ENCODE assay signal across 8 cellular contexts in genomic region chr10:87817873-87818504, GRCh38. TPM values are rescaled to one million over a fixed set of nuclear protein-coding genes. Genes with fewer than 3 reads are reported as not detected.
DNase-seq lines count a peak whose midpoint lies in the region; ATAC-seq and TF ChIP-seq lines count a peak whose summit lies in the region.

Gene ATAD1, minus strand, starts transcription at chr10:87818226. Its CDS starts 3,627 bp downstream, at chr10:87814599.

- H3K27ac ChIP-seq in adrenal gland (peak within 1 kb of the TSS; percentile 1 to 93 (median 87)), prostate gland (peak within 1 kb of the TSS; percentile 84 to 89), urinary bladder (ENCODE audit: low read depth) (peak within 1 kb of the TSS; percentile 81)

- intact Hi-C loops in adrenal gland (cut with DNase I) (no loop called here), left cardiac atrium (cut with DNase I) (no loop called here), prostate gland (cut with DNase I) (no loop called here)

- DNase-seq in GM12865 (ENCODE audit: low read depth) (peak; percentile 95), NCI-H128 (lab: John Stamatoyannopoulos, UW; ENCODE audit: unreplicated experiment) (peak; percentile 51), T-cell (peak; percentile 80 to 93 (median 87)), adrenal gland (peak; percentile 84 to 92 (median 87)), left cardiac atrium (peak; percentile 88), prostate gland (ENCODE audit: low spot score) (peak; percentile 76)

- CTCF ChIA-PET in T-cell (lab: Charles Lee) = interaction anchor here (0.5 to 2.6 kb wide), 11 partner anchors 19 to 764 kb away, joined by 3 to 10 read pairs (median 7); partner anchors contain the start of gene RNLS (in 1 of the 2)

- ATAC-seq in HG02678 (IDR thresholded peaks at IDR 0.05; ENCODE audit: unreplicated experiment) = peak; percentile 79
- peak; percentile 88 to 93 (median 92) for ATAC-seq in T-cell (replicated peaks in 1 of 4)
- peak; percentile 98 to 99 for ATAC-seq in left cardiac atrium

- no peaks in the 10 kb centered on the region for H3K27me3 Mint-ChIP-seq in T-cell

- H3K4me1 ChIP-seq in adrenal gland (replicated peaks in 1 of 2) (peaks cover 10 to 38% of the 10 kb centered on the region in 2 donors), prostate gland (replicated peaks) (no peaks in the 10 kb centered on the region), urinary bladder (ENCODE audit: insufficient read depth) (no peaks in the 10 kb centered on the region)

- H3K4me3 ChIP-seq in GM12865 (ENCODE audit: low read depth, low read length) = peak within 1 kb of the TSS; percentile 65
- H3K4me3 ChIP-seq in adrenal gland = peak within 1 kb of the TSS; percentile 34 to 93 (median 60)
- H3K4me3 ChIP-seq in prostate gland = peak within 1 kb of the TSS; percentile 57 to 77
- peak within 1 kb of the TSS; percentile 64 for H3K4me3 ChIP-seq in urinary bladder (ENCODE audit: low read depth, low read length)

- 0% methylated on average over 21 to 48 of the region's 48 CpGs for WGBS in adrenal gland, 4 donors
- whole genome bisulfite sequencing in prostate gland = under 1% methylated on average over 44 of the region's 48 CpGs
- WGBS in urinary bladder = under 1% methylated on average over 48 of the region's 48 CpGs

- H3K27me3 ChIP-seq in adrenal gland = no peaks in the 10 kb centered on the region
- no peaks in the 10 kb centered on the region for H3K27me3 ChIP-seq in prostate gland (replicated peaks; ENCODE audit: insufficient read depth)

- H3K4me1 Mint-ChIP-seq in T-cell = peaks cover 38 to 40% (median 39%) of the 10 kb centered on the region in 3 donors

- H3K36me3 ChIP-seq in adrenal gland (replicated peaks in 1 of 2) = no peaks in the 10 kb centered on the region
- H3K36me3 ChIP-seq in prostate gland = no peaks in the 10 kb centered on the region
- no peaks in the 10 kb centered on the region for H3K36me3 ChIP-seq in urinary bladder (ENCODE audit: insufficient read depth)

- peak within 1 kb of the TSS; percentile 90 to 99 (median 97) for H3K4me3 Mint-ChIP-seq in T-cell

- TF ChIP-seq CTCF in GM12865 (IDR thresholded peaks at IDR 0.05; ENCODE audit: insufficient read depth, low read depth, low read length, missing control alignments) (peak; percentile 40), adrenal gland (IDR thresholded peaks at IDR 0.05) (peak in 4 of 6 experiments; percentile 4 to 30 (median 20)), prostate gland (IDR thresholded peaks at IDR 0.05) (peak in 2 of 4 experiments; percentile 2 to 41)

- peaks cover 3% of the 10 kb centered on the region for H3K36me3 Mint-ChIP-seq in T-cell

- H3K27ac Mint-ChIP-seq in T-cell = peak within 1 kb of the TSS; percentile 94 to 98

- no peaks in the 10 kb centered on the region for H3K9me3 ChIP-seq in adrenal gland (replicated peaks in 1 of 3)
- H3K9me3 ChIP-seq in prostate gland = no peaks in the 10 kb centered on the region

- H3K9me3 Mint-ChIP-seq in T-cell = no peaks in the 10 kb centered on the region

- TF ChIP-seq POLR2A in adrenal gland (IDR thresholded peaks at IDR 0.05) (peak; percentile 41 to 80), prostate gland (IDR thresholded peaks at IDR 0.05) (peak; percentile 62)

- POLR2A ChIA-PET in T-cell (lab: Charles Lee) = interaction anchor here (0.5 to 1.9 kb wide), 7 partner anchors 19 to 765 kb away, joined by 3 to 8 read pairs (median 3); partner anchors contain the start of genes KLLN (in 1 of the 2), PTEN (in 1 of the 2) and RNLS (in 1 of the 2)

RNA-seq across cellular contexts. Expression of gene ATAD1, which starts in this region (rescaled TPM):
- total RNA-seq in T-cell (10 to 100 TPM; 35.2 to 43.8 (median 42.1) TPM), adrenal gland (100 to 1,000 TPM in 1 of 8 donors, 10 to 100 TPM in 7; 30.0 to 119 (median 50.4) TPM), left cardiac atrium (100 to 1,000 TPM in 1 of 2 donors, 10 to 100 TPM in 1; 84.9 to 150 TPM), prostate gland (10 to 100 TPM; 50.2 to 59.6 TPM), urinary bladder (60.6 TPM)
- polyA plus RNA-seq in adrenal gland (10 to 100 TPM in 1 of 3 donors, 1 to 10 TPM in 2; 8.5 to 54.4 (median 9.0) TPM), urinary bladder (30.7 TPM)

Comparison
In these comparisons a context has a peak if more than half of its experiments do, and no peak if none do; other contexts are left out.
1. Peak in every context shown above with its lines: DNase-seq, ATAC-seq, H3K4me3 ChIP-seq and H3K27ac ChIP-seq.